1 cellular context compared by ENCODE assay signal in the genomic region with DNA sequence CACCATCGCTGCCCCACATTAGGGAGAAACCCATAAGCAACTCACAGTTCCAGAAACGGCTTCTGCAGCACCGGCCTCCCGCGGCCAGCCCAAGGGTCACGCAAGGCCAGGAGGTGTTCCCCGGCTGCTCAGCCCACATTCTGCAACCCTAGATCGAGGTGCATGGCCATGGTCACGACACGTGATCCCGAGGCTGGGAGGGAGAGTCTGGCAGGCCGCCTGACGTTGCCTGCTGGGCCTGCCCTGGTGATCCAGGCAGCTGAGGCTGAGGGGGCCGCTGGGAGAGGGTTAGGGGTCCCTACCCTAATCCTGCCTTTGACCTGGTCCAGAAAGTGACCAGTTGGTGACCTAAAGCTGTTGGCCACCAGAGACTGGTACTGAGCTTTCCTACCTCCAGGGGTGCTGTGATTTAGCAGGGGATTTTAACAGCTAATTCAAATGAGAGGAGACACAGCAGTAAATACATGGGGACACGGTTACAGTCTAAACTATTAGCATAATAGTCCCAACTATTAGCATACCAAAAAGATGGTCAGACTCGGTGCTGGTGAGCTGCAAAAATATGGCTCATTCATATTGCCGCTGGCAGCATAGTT.
TF ChIP-seq lines count a peak whose summit lies in the region.

No MANE protein-coding gene starts in this region.

TF ChIP-seq in HepG2, 621 proteins besides CTCF, POLR2A, EP300 and RAD21 (continued from another document and continues in another):
- TF ChIP-seq, protein P1, sequence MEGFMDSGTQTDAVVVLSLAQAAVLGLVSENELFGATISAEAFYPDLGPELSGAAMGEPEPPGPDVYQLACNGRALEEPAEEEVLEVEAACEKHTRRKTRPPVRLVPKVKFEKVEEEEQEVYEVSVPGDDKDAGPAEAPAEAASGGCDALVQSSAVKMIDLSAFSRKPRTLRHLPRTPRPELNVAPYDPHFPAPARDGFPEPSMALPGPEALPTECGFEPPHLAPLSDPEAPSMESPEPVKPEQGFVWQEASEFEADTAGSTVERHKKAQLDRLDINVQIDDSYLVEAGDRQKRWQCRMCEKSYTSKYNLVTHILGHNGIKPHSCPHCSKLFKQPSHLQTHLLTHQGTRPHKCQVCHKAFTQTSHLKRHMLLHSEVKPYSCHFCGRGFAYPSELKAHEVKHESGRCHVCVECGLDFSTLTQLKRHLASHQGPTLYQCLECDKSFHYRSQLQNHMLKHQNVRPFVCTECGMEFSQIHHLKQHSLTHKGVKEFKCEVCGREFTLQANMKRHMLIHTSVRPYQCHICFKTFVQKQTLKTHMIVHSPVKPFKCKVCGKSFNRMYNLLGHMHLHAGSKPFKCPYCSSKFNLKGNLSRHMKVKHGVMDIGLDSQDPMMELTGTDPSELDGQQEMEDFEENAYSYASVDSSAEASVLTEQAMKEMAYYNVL (CRISPR knock-in tag; IDR thresholded peaks at IDR 0.05; ENCODE audit: borderline replicate concordance): peak; percentile 39; the same call in 1 of the 2 replicates
- TF ChIP-seq ZNF329 (CRISPR knock-in tag; IDR thresholded peaks at IDR 0.05; ENCODE audit: low read depth) (no peak), HIVEP1 (CRISPR knock-in tag; IDR thresholded peaks at IDR 0.05) (peak; percentile 96), ZNF7 (CRISPR knock-in tag; IDR thresholded peaks at IDR 0.05) (no peak), SYNCRIP (IDR thresholded peaks at IDR 0.05; ENCODE audit: insufficient read depth, low read depth, low read length) (no peak), ARNT (IDR thresholded peaks at IDR 0.05) (no peak), ETV5 (CRISPR knock-in tag; IDR thresholded peaks at IDR 0.05; ENCODE audit: borderline replicate concordance) (no peak), ZNF138 (CRISPR knock-in tag; IDR thresholded peaks at IDR 0.05; ENCODE audit: low read depth) (no peak), HMGXB3 (CRISPR knock-in tag; IDR thresholded peaks at IDR 0.05; ENCODE audit: borderline replicate concordance) (no peak), MAF1 (CRISPR knock-in tag; IDR thresholded peaks at IDR 0.05; ENCODE audit: borderline replicate concordance) (no peak), MYC (CRISPR knock-in tag; IDR thresholded peaks at IDR 0.05; ENCODE audit: borderline replicate concordance) (peak; percentile 79; the same call in 1 of the 2 replicates), FOXC1 (CRISPR knock-in tag; IDR thresholded peaks at IDR 0.05; ENCODE audit: borderline replicate concordance) (peak; percentile 75), FOSL1 (CRISPR knock-in tag; IDR thresholded peaks at IDR 0.05; ENCODE audit: borderline replicate concordance) (no peak), SMYD3 (CRISPR knock-in tag; IDR thresholded peaks at IDR 0.05) (no peak), MXD3 (CRISPR knock-in tag; IDR thresholded peaks at IDR 0.05) (peak; percentile 32; the same call in 1 of the 2 replicates), BHLHE40 (IDR thresholded peaks at IDR 0.05; ENCODE audit: low read length) (peak; percentile 84), RARG (CRISPR knock-in tag; IDR thresholded peaks at IDR 0.05; ENCODE audit: low read depth) (no peak), SP140L (CRISPR knock-in tag; IDR thresholded peaks at IDR 0.05; ENCODE audit: borderline replicate concordance) (no peak), MIXL1 (CRISPR knock-in tag; IDR thresholded peaks at IDR 0.05) (peak; percentile 51; the same call in 1 of the 2 replicates), CEBPB (IDR thresholded peaks at IDR 0.05; ENCODE audit: borderline replicate concordance, low read depth, low read length) (0 out of 2 replicates have a peak, but pooled peaks have one; percentile 32), PITX1 (CRISPR knock-in tag; IDR thresholded peaks at IDR 0.05) (peak; percentile 78), ZXDC (CRISPR knock-in tag; IDR thresholded peaks at IDR 0.05) (no peak), ZSCAN5A (CRISPR knock-in tag; IDR thresholded peaks at IDR 0.05; ENCODE audit: borderline replicate concordance) (no peak), IKZF5 (CRISPR knock-in tag; IDR thresholded peaks at IDR 0.05) (peak; percentile 52; the same call in 1 of the 2 replicates), HOMEZ (CRISPR knock-in tag; IDR thresholded peaks at IDR 0.05; ENCODE audit: low read depth) (no peak), ZNF205 (CRISPR knock-in tag; IDR thresholded peaks at IDR 0.05) (no peak), SMAD3 (CRISPR knock-in tag; IDR thresholded peaks at IDR 0.05) (no peak), KDM6A (CRISPR knock-in tag; IDR thresholded peaks at IDR 0.05; ENCODE audit: low read depth) (peak; percentile 52), JUND (CRISPR knock-in tag; IDR thresholded peaks at IDR 0.05) (0 out of 2 replicates have a peak, but pooled peaks have one; percentile 18)
- TF ChIP-seq, protein P2, sequence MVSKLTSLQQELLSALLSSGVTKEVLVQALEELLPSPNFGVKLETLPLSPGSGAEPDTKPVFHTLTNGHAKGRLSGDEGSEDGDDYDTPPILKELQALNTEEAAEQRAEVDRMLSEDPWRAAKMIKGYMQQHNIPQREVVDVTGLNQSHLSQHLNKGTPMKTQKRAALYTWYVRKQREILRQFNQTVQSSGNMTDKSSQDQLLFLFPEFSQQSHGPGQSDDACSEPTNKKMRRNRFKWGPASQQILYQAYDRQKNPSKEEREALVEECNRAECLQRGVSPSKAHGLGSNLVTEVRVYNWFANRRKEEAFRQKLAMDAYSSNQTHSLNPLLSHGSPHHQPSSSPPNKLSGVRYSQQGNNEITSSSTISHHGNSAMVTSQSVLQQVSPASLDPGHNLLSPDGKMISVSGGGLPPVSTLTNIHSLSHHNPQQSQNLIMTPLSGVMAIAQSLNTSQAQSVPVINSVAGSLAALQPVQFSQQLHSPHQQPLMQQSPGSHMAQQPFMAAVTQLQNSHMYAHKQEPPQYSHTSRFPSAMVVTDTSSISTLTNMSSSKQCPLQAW (CRISPR knock-in tag; IDR thresholded peaks at IDR 0.05): peak; percentile 52; the same call in 1 of the 2 replicates
- TF ChIP-seq, protein P3, sequence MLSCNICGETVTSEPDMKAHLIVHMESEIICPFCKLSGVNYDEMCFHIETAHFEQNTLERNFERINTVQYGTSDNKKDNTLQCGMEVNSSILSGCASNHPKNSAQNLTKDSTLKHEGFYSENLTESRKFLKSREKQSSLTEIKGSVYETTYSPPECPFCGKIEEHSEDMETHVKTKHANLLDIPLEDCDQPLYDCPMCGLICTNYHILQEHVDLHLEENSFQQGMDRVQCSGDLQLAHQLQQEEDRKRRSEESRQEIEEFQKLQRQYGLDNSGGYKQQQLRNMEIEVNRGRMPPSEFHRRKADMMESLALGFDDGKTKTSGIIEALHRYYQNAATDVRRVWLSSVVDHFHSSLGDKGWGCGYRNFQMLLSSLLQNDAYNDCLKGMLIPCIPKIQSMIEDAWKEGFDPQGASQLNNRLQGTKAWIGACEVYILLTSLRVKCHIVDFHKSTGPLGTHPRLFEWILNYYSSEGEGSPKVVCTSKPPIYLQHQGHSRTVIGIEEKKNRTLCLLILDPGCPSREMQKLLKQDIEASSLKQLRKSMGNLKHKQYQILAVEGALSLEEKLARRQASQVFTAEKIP (CRISPR knock-in tag; IDR thresholded peaks at IDR 0.05; ENCODE audit: borderline replicate concordance): no peak
- TF ChIP-seq, protein P4, sequence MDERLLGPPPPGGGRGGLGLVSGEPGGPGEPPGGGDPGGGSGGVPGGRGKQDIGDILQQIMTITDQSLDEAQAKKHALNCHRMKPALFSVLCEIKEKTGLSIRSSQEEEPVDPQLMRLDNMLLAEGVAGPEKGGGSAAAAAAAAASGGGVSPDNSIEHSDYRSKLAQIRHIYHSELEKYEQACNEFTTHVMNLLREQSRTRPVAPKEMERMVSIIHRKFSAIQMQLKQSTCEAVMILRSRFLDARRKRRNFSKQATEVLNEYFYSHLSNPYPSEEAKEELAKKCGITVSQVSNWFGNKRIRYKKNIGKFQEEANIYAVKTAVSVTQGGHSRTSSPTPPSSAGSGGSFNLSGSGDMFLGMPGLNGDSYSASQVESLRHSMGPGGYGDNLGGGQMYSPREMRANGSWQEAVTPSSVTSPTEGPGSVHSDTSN (CRISPR knock-in tag; IDR thresholded peaks at IDR 0.05): no peak
- TF ChIP-seq, protein P5, sequence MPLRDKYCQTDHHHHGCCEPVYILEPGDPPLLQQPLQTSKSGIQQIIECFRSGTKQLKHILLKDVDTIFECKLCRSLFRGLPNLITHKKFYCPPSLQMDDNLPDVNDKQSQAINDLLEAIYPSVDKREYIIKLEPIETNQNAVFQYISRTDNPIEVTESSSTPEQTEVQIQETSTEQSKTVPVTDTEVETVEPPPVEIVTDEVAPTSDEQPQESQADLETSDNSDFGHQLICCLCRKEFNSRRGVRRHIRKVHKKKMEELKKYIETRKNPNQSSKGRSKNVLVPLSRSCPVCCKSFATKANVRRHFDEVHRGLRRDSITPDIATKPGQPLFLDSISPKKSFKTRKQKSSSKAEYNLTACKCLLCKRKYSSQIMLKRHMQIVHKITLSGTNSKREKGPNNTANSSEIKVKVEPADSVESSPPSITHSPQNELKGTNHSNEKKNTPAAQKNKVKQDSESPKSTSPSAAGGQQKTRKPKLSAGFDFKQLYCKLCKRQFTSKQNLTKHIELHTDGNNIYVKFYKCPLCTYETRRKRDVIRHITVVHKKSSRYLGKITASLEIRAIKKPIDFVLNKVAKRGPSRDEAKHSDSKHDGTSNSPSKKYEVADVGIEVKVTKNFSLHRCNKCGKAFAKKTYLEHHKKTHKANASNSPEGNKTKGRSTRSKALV (CRISPR knock-in tag; IDR thresholded peaks at IDR 0.05): 0 out of 2 replicates have a peak, but pooled peaks have one; percentile 39
